ENCODE assay signal across 24 cellular contexts in genomic region chr3:48546203-48546829, GRCh38. TPM values are rescaled to one million over a fixed set of nuclear protein-coding genes. Genes with fewer than 3 reads are reported as not detected.
DNase-seq lines count a peak whose midpoint lies in the region; ATAC-seq, FAIRE-seq and TF ChIP-seq lines count a peak whose summit lies in the region.
"Had no signal": no experiment of that assay in that cellular context is flagged by ENCODE, and none has a peak within 500 bp of the region (broad histone marks: within the 10 kb centered on the region; RNA-seq: fewer than 3 reads in every experiment).

No MANE protein-coding gene starts in this region.

- DNase-seq in right cardiac atrium = peak in 2 of 3 donors; percentile 8 to 51
- DNase-seq in left ventricle myocardium inferior = no peak
- peak; percentile 46 for DNase-seq in dermis blood vessel endothelial cell
- DNase-seq in urothelium cell line (ENCODE audit: low spot score) = no peak
- DNase-seq in activated CD8-positive, alpha-beta memory T cell treated with anti-CD3 and anti-CD28 coated beads, Interleukin-2, amount 10 ng/mL, durations not matched to agents 7 days and 5 days = no peak
- DNase-seq: activated CD4-positive, alpha-beta T cell treated with anti-CD3 and anti-CD28 coated beads, Interleukin-2, amount 50 U/mL, for 1 hour; activated CD8-positive, alpha-beta memory T cell treated with anti-CD3 and anti-CD28 coated beads, Interleukin-2, amount 50 U/mL, for 48 hours; activated naive CD8-positive, alpha-beta T cell treated with anti-CD3 and anti-CD28 coated beads for 36 hours; endodermal cell; GM23248; Karpas-422; kidney glomerular epithelial cell; NCI-H1092 treated with DMSO at 0.1 percent for 48 hours; NCI-H2029 treated with DMSO at 0.1 percent for 48 hours; NCI-H446 treated with DMSO at 0.1 percent for 48 hours; SJCRH30; small intestine; stimulated activated naive B cell treated with anti-CD40 and anti-IgM and Interleukin-4, amounts not matched to agents 10 μg/mL and 1 μg/mL and 100 μg/mL, for 72 hours; testis had no signal

- no peaks in the 10 kb centered on the region for H3K9me3 Mint-ChIP-seq in activated CD8-positive, alpha-beta memory T cell treated with anti-CD3 and anti-CD28 coated beads, Interleukin-2, amount 10 ng/mL, durations not matched to agents 7 days and 5 days (ENCODE audit: low read depth)
- H3K9me3 Mint-ChIP-seq: activated naive CD8-positive, alpha-beta T cell treated with anti-CD3 and anti-CD28 coated beads for 36 hours; CD14-positive monocyte; endodermal cell; stimulated activated naive B cell treated with anti-CD40 and anti-IgM and Interleukin-4, amounts not matched to agents 10 μg/mL and 1 μg/mL and 100 μg/mL, for 72 hours had no signal

- CTCF ChIA-PET in activated CD8-positive, alpha-beta memory T cell treated with anti-CD3 and anti-CD28 coated beads, Interleukin-2, amount 10 ng/mL, durations not matched to agents 7 days and 5 days (lab: Charles Lee) = interaction anchor here (0.7 to 7.7 kb wide), 5 partner anchors 11 to 144 kb away, joined by 3 to 78 read pairs (median 31); partner anchors contain the start of genes CCDC51 and PFKFB4

- H3K4me3 ChIP-seq in right cardiac atrium (ENCODE audit: low read length) (no peak overlapping the region), left ventricle myocardium inferior (no peak overlapping the region)
- H3K4me3 ChIP-seq: GM23248, SJCRH30, testis had no signal

- intact Hi-C loops in right cardiac atrium (cut with DNase I) (loop anchor here in 3 of 4 donors (2.0 to 10.0 kb wide), 3 partner anchors 79 to 272 kb away; a partner anchor contains a TSS), left ventricle myocardium inferior (cut with micrococcal nuclease) (loop anchor here (10.0 kb wide), 1 partner anchor 82 kb away; a partner anchor contains a TSS)

- no peak for TF ChIP-seq CTCF in left ventricle myocardium inferior (IDR thresholded peaks at IDR 0.05; ENCODE audit: borderline replicate concordance)

- peaks cover 34% of the 10 kb centered on the region for H3K36me3 Mint-ChIP-seq in activated CD8-positive, alpha-beta memory T cell treated with anti-CD3 and anti-CD28 coated beads, Interleukin-2, amount 10 ng/mL, durations not matched to agents 7 days and 5 days
- H3K36me3 Mint-ChIP-seq: stimulated activated naive B cell treated with anti-CD40 and anti-IgM and Interleukin-4, amounts not matched to agents 10 μg/mL and 1 μg/mL and 100 μg/mL, for 72 hours had no signal

- ATAC-seq in right cardiac atrium (no peak), GM21360 (IDR thresholded peaks at IDR 0.05; ENCODE audit: unreplicated experiment) (no peak)
- no peak for ATAC-seq in activated CD8-positive, alpha-beta memory T cell treated with anti-CD3 and anti-CD28 coated beads, Interleukin-2, amount 10 ng/mL, durations not matched to agents 7 days and 5 days
- ATAC-seq: stimulated activated naive B cell treated with anti-CD40 and anti-IgM and Interleukin-4, amounts not matched to agents 10 μg/mL and 1 μg/mL and 100 μg/mL, for 72 hours had no signal

- H3K4me1 ChIP-seq in right cardiac atrium (ENCODE audit: control insufficient read depth, insufficient read depth, low read length) (peaks cover 4% of the 10 kb centered on the region), left ventricle myocardium inferior (peaks cover 17% of the 10 kb centered on the region)
- H3K4me1 ChIP-seq: testis had no signal

- no peaks in the 10 kb centered on the region for H3K27me3 Mint-ChIP-seq in activated CD8-positive, alpha-beta memory T cell treated with anti-CD3 and anti-CD28 coated beads, Interleukin-2, amount 10 ng/mL, durations not matched to agents 7 days and 5 days
- H3K27me3 Mint-ChIP-seq: activated naive CD8-positive, alpha-beta T cell treated with anti-CD3 and anti-CD28 coated beads for 36 hours had no signal

- H3K36me3 ChIP-seq in left ventricle myocardium inferior = no peaks in the 10 kb centered on the region
- H3K36me3 ChIP-seq: SJCRH30 had no signal

- H3K27ac ChIP-seq in right cardiac atrium (ENCODE audit: low read length) (no peak overlapping the region), left ventricle myocardium inferior (replicated peaks) (no peak overlapping the region)
- H3K27ac ChIP-seq: GM23248, SJCRH30, testis had no signal

- H3K9me3 ChIP-seq in right cardiac atrium (ENCODE audit: control insufficient read depth, low read length) = no peaks in the 10 kb centered on the region
- H3K9me3 ChIP-seq in left ventricle myocardium inferior (replicated peaks) = no peaks in the 10 kb centered on the region
- H3K9me3 ChIP-seq: SJCRH30, testis had no signal

- peak; percentile 88 for FAIRE-seq in urothelium cell line (lab: Jason Lieb, UNC)
- FAIRE-seq: small intestine had no signal

- no peak overlapping the region for H3K4me3 Mint-ChIP-seq in activated CD8-positive, alpha-beta memory T cell treated with anti-CD3 and anti-CD28 coated beads, Interleukin-2, amount 10 ng/mL, durations not matched to agents 7 days and 5 days
- H3K4me3 Mint-ChIP-seq: activated naive CD8-positive, alpha-beta T cell treated with anti-CD3 and anti-CD28 coated beads for 36 hours; CD14-positive monocyte; endodermal cell; stimulated activated naive B cell treated with anti-CD40 and anti-IgM and Interleukin-4, amounts not matched to agents 10 μg/mL and 1 μg/mL and 100 μg/mL, for 72 hours had no signal

- peaks cover 9% of the 10 kb centered on the region for H3K4me1 Mint-ChIP-seq in activated CD8-positive, alpha-beta memory T cell treated with anti-CD3 and anti-CD28 coated beads, Interleukin-2, amount 10 ng/mL, durations not matched to agents 7 days and 5 days
- H3K4me1 Mint-ChIP-seq: endodermal cell; stimulated activated naive B cell treated with anti-CD40 and anti-IgM and Interleukin-4, amounts not matched to agents 10 μg/mL and 1 μg/mL and 100 μg/mL, for 72 hours had no signal

- H3K27me3 ChIP-seq in right cardiac atrium (ENCODE audit: control insufficient read depth, insufficient read depth) = no peaks in the 10 kb centered on the region
- no peaks in the 10 kb centered on the region for H3K27me3 ChIP-seq in left ventricle myocardium inferior (ENCODE audit: low read depth)
- H3K27me3 ChIP-seq: SJCRH30, testis had no signal

- WGBS in right cardiac atrium = 77% methylated on average over 4 of the region's 4 CpGs

- no peak overlapping the region for H3K27ac Mint-ChIP-seq in activated CD8-positive, alpha-beta memory T cell treated with anti-CD3 and anti-CD28 coated beads, Interleukin-2, amount 10 ng/mL, durations not matched to agents 7 days and 5 days
- H3K27ac Mint-ChIP-seq: activated naive CD8-positive, alpha-beta T cell treated with anti-CD3 and anti-CD28 coated beads for 36 hours; endodermal cell; stimulated activated naive B cell treated with anti-CD40 and anti-IgM and Interleukin-4, amounts not matched to agents 10 μg/mL and 1 μg/mL and 100 μg/mL, for 72 hours had no signal

RNA-seq across cellular contexts. Expression of gene PFKFB4, which starts 10.3 kb away (rescaled TPM):
- total RNA-seq in right cardiac atrium (1 to 10 TPM; 1.9 to 2.7 (median 2.1) TPM), left ventricle myocardium inferior (1.5 TPM), dermis blood vessel endothelial cell (2.0 and 2.2 TPM in 2 replicates)
- polyA plus RNA-seq in right cardiac atrium = 0.75 TPM
- 10 to 100 TPM; 12.2 to 26.9 TPM for total RNA-seq in activated CD8-positive, alpha-beta memory T cell treated with anti-CD3 and anti-CD28 coated beads, Interleukin-2, amount 10 ng/mL, durations not matched to agents 7 days and 5 days

RNA-seq across cellular contexts. Expression of gene UCN2, which starts 17.3 kb away (rescaled TPM):
- total RNA-seq in right cardiac atrium (not detected), left ventricle myocardium inferior (0.19 TPM), dermis blood vessel endothelial cell (not detected in 2 replicates)
- 0.16 TPM for polyA plus RNA-seq in right cardiac atrium
- not detected for total RNA-seq in activated CD8-positive, alpha-beta memory T cell treated with anti-CD3 and anti-CD28 coated beads, Interleukin-2, amount 10 ng/mL, durations not matched to agents 7 days and 5 days
- total RNA-seq: activated naive CD8-positive, alpha-beta T cell treated with anti-CD3 and anti-CD28 coated beads for 36 hours; endodermal cell; HT-29; lung microvascular endothelial cell; T-helper 1 cell treated with Interleukin-12 subunit alpha and Interleukin-12 subunit beta and Interleukin-4 antibody, amounts not matched to agents 30 ng/mL and 1 ng/mL, for 36 hours had no signal
- polyA plus RNA-seq: CD14-positive monocyte had no signal

RNA-seq across cellular contexts. Expression of gene SHISA5, which starts 42.3 kb away (rescaled TPM):
- total RNA-seq in right cardiac atrium = 10 to 100 TPM; 72.9 to 93.1 (median 76.2) TPM
- 57.0 TPM for polyA plus RNA-seq in right cardiac atrium
- 47.3 TPM for total RNA-seq in left ventricle myocardium inferior
- 95.5 and 133 TPM in 2 replicates for total RNA-seq in dermis blood vessel endothelial cell
- total RNA-seq in activated CD8-positive, alpha-beta memory T cell treated with anti-CD3 and anti-CD28 coated beads, Interleukin-2, amount 10 ng/mL, durations not matched to agents 7 days and 5 days = 100 to 1,000 TPM; 198 to 313 TPM

RNA-seq across cellular contexts. Expression of gene COL7A1, which starts 48.8 kb away (rescaled TPM):
- total RNA-seq in right cardiac atrium = 10 to 100 TPM in 2 of 4 donors, 1 to 10 TPM in 2; 4.8 to 20.4 (median 10.6) TPM
- 8.7 TPM for polyA plus RNA-seq in right cardiac atrium
- 24.4 TPM for total RNA-seq in left ventricle myocardium inferior
- 0.42 and 1.5 TPM in 2 replicates for total RNA-seq in dermis blood vessel endothelial cell
- 1 to 10 TPM; 1.1 TPM for total RNA-seq in activated CD8-positive, alpha-beta memory T cell treated with anti-CD3 and anti-CD28 coated beads, Interleukin-2, amount 10 ng/mL, durations not matched to agents 7 days and 5 days

Comparison
In these comparisons a context has a peak if more than half of its experiments do, and no peak if none do; other contexts are left out.
1. DNase-seq: peak in right cardiac atrium (2 of 3) and dermis blood vessel endothelial cell (single experiment); none in left ventricle myocardium inferior (single experiment), urothelium cell line (single experiment) and activated CD8-positive, alpha-beta memory T cell treated with anti-CD3 and anti-CD28 coated beads, Interleukin-2, amount 10 ng/mL, durations not matched to agents 7 days and 5 days (single experiment).